8 cellular contexts compared by ENCODE assay signal in the genomic region with DNA sequence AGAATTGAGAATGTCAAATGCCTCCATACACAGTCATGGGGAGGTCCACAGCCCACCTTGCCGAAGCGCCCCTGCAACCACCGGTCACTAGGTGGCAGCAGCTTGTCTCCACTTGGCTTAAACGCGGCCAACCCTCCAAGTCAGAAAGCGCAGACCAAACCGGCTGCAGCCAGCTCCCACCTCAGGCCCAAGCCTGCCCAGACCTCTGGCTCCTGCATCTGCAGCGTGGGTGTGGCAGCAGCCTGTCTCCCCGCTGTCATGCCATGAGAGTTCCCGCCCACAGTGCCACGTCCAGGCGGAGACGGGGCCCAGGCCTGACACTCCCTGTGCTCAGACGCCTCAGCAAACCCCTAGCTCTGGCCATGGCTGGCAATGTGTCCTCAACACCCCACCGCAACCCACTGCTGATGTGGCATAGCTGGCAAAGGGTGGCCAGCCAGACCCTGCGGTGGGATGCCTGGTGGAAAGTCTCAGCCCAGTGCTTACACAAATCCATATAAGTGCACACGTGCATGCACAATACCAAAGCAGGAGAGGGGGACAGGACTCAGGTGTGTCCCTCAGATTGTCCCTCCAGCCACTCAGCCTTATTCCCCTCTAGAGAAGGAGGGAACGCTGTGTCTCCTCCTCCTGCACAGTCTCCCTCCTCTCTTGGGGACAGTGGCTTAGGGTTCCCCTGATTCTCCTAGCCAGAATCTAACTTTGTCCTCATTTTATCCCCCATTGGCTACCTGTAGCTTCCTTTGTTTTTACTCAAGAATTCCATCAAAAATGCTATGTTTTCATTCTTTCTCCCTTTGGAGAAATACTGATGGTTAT. TPM values are rescaled to one million over a fixed set of nuclear protein-coding genes. Genes with fewer than 3 reads are reported as not detected.
DNase-seq lines count a peak whose midpoint lies in the region; ATAC-seq lines count a peak whose summit lies in the region.

No MANE protein-coding gene starts in this region.

- ATAC-seq in T-helper 17 cell (no peak), left ventricle myocardium superior (peak; percentile 44), HG02571 (IDR thresholded peaks at IDR 0.05; ENCODE audit: unreplicated experiment) (no peak)

- H3K27ac Mint-ChIP-seq in T-helper 17 cell = no peak overlapping the region

- intact Hi-C loops in left ventricle myocardium superior (cut with micrococcal nuclease) = no loop called here

- H3K4me1 Mint-ChIP-seq in T-helper 17 cell = peaks cover 30% of the 10 kb centered on the region

- peak; percentile 90 for DNase-seq in AG08396 (ENCODE audit: low spot score)
- peak; percentile 79 for DNase-seq in GM19238 (ENCODE audit: insufficient read length, low spot score)
- peak; percentile 76 for DNase-seq in NCI-H146 treated with DMSO at 0.1 percent for 48 hours (lab: John Stamatoyannopoulos, UW; ENCODE audit: unreplicated experiment)
- DNase-seq in T-helper 17 cell = peak; percentile 47 to 61 (median 51)
- peak; percentile 87 for DNase-seq in amniotic stem cell (lab: John Stamatoyannopoulos, UW)
- DNase-seq in left ventricle myocardium superior = peak; percentile 87
- DNase-seq in putamen (ENCODE audit: low spot score) = peak; percentile 70

- H3K36me3 Mint-ChIP-seq in T-helper 17 cell (ENCODE audit: low read depth) = peaks cover 2% of the 10 kb centered on the region

- peaks cover 17% of the 10 kb centered on the region for H3K27me3 Mint-ChIP-seq in T-helper 17 cell

- no peaks in the 10 kb centered on the region for H3K9me3 ChIP-seq in T-helper 17 cell (ENCODE audit: control insufficient read depth, low read length, poor library complexity, severe bottlenecking)

- H3K4me3 Mint-ChIP-seq in T-helper 17 cell = peak overlapping the region; percentile 52

RNA-seq across cellular contexts. Expression of gene COPZ2, which starts 10.9 kb away (rescaled TPM):
- total RNA-seq in T-helper 17 cell (1 to 10 TPM in 1 of 2 donors, not detected in 1; 1.0 TPM), left ventricle myocardium superior (58.2 TPM)

RNA-seq across cellular contexts. Expression of gene NFE2L1, which starts 21.4 kb away (rescaled TPM):
- total RNA-seq in T-helper 17 cell = 10 to 100 TPM; 41.2 to 42.2 TPM
- 886 TPM for total RNA-seq in left ventricle myocardium superior

RNA-seq across cellular contexts. Expression of gene CDK5RAP3, which starts 55.8 kb away (rescaled TPM):
- 100 to 1,000 TPM; 228 to 231 TPM for total RNA-seq in T-helper 17 cell
- total RNA-seq in left ventricle myocardium superior = 50.8 TPM

Comparison
In these comparisons a context has a peak if more than half of its experiments do, and no peak if none do; other contexts are left out.
1. RNA of gene COPZ2, which starts 10.9 kb away (total RNA-seq): 58.2 TPM in left ventricle myocardium superior (single experiment); 1.0 TPM in T-helper 17 cell; every median in the first group is over 10 times any median in the second.
2. RNA of gene NFE2L1, which starts 21.4 kb away (total RNA-seq): 886 TPM in left ventricle myocardium superior (single experiment); 41.2 to 42.2 TPM in T-helper 17 cell; every median in the first group is over 10 times any median in the second.
3. Peak in every context shown above with its lines, with median percentiles within 50 percentile points of each other: DNase-seq.